ENCODE assay signal across 17 cellular contexts in the genomic region with DNA sequence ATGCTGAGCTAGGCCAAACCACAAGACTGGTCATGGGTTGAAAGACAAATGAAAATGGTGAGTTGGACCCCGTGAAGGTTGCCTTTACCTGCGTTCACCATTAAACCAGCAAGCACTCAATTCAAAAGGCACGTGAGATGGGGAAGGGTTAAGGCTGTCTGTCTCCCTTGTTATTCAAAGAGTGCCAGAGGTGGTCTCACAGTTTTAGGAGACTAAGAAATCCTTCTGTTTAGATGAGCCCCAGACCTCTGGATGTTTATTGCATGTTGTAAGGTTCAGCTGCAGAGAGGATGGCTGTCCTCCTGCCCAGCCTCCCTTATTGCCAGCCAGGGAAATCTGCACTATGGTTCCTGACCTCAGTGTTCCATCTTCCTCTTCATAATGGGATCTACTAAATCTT.
"Had no signal": no experiment of that assay in that cellular context is flagged by ENCODE, and none has a peak within 500 bp of the region (broad histone marks: within the 10 kb centered on the region; RNA-seq: fewer than 3 reads in every experiment).

No MANE protein-coding gene starts in this region.

- H3K27me3 ChIP-seq: MG63 had no signal

- DNase-seq: Karpas-422, KG1, MG63, NCI-H1092, NCI-H1105 treated with DMSO at 0.1 percent for 48 hours, NCI-H1417 treated with DMSO at 0.1 percent for 48 hours, NCI-H1694 treated with DMSO at 0.1 percent for 48 hours, NCI-H1930, NCI-H2171, NCI-H345, NCI-H446 treated with DMSO at 0.1 percent for 48 hours, NCI-H510A treated with DMSO at 0.1 percent for 48 hours, NCI-H526, RPMI8226, SHP77 had no signal

- H3K36me3 ChIP-seq: MG63 had no signal

- H3K9me3 ChIP-seq: MG63 had no signal

- H3K27ac ChIP-seq: HL-60 had no signal

- H3K4me3 ChIP-seq: MG63 had no signal

- ATAC-seq: SK-N-SH treated with all-trans-retinoic acid at 6 μM for 48 hours had no signal
